In genomic region chr7:157427811-157428553, GRCh38 we compare ENCODE assay signal across 13 cellular contexts.
"Had no signal": no experiment of that assay in that cellular context is flagged by ENCODE, and none has a peak within 500 bp of the region (broad histone marks: within the 10 kb centered on the region; RNA-seq: fewer than 3 reads in every experiment).

No MANE protein-coding gene starts in this region.

- DNase-seq: activated CD4-positive, alpha-beta T cell treated with anti-CD3 and anti-CD28 coated beads for 4 hours; activated CD8-positive, alpha-beta T cell treated with anti-CD3 and anti-CD28 coated beads, Interleukin-2, amount 10 ng/mL, durations not matched to agents 7 days and 5 days; colonic mucosa; foreskin keratinocyte; SJCRH30 had no signal

- H3K27me3 Mint-ChIP-seq: activated T-helper 17 cell treated with anti-CD3 and anti-CD28 coated beads, Interleukin-2, amount 50 U/mL, for 72 hours had no signal

- H3K27me3 ChIP-seq: cardiac muscle cell, colonic mucosa, foreskin keratinocyte, pancreas, SJCRH30, tibial nerve had no signal

- FAIRE-seq: endothelial cell of umbilical vein, pancreas had no signal

- H3K4me3 ChIP-seq: cardiac muscle cell, colonic mucosa, pancreas, SJCRH30, skin epidermis, tibial nerve had no signal

- H3K27ac ChIP-seq: cardiac muscle cell, colonic mucosa, foreskin keratinocyte, pancreas, skin epidermis, tibial nerve had no signal

- H3K4me1 ChIP-seq: colonic mucosa, foreskin keratinocyte, pancreas had no signal

- H3K9me3 Mint-ChIP-seq: activated T-helper 17 cell treated with anti-CD3 and anti-CD28 coated beads, Interleukin-2, amount 50 U/mL, for 72 hours; neural crest cell; T-helper 2 cell treated with Interferon-gamma antibody and Interleukin-4, amounts not matched to agents 5 μg/mL and 100 μg/mL, for 36 hours had no signal

- H3K36me3 ChIP-seq: cardiac muscle cell, colonic mucosa, pancreas, SJCRH30, tibial nerve had no signal

- H3K27ac Mint-ChIP-seq: activated CD8-positive, alpha-beta T cell treated with anti-CD3 and anti-CD28 coated beads, Interleukin-2, amount 10 ng/mL, durations not matched to agents 7 days and 5 days; activated T-helper 17 cell treated with anti-CD3 and anti-CD28 coated beads, Interleukin-2, amount 50 U/mL, for 72 hours; T-helper 2 cell treated with Interferon-gamma antibody and Interleukin-4, amounts not matched to agents 5 μg/mL and 100 μg/mL, for 36 hours had no signal

- H3K9me3 ChIP-seq: colonic mucosa, pancreas, SJCRH30, tibial nerve had no signal

- H3K4me3 Mint-ChIP-seq: activated CD8-positive, alpha-beta T cell treated with anti-CD3 and anti-CD28 coated beads, Interleukin-2, amount 10 ng/mL, durations not matched to agents 7 days and 5 days; activated T-helper 17 cell treated with anti-CD3 and anti-CD28 coated beads, Interleukin-2, amount 50 U/mL, for 72 hours; neural crest cell; T-helper 2 cell treated with Interferon-gamma antibody and Interleukin-4, amounts not matched to agents 5 μg/mL and 100 μg/mL, for 36 hours had no signal
